ENCODE assay signal across 23 cellular contexts in genomic region chr7:90503379-90503778, GRCh38. TPM values are rescaled to one million over a fixed set of nuclear protein-coding genes. Genes with fewer than 3 reads are reported as not detected.
DNase-seq lines count a peak whose midpoint lies in the region; ATAC-seq and TF ChIP-seq lines count a peak whose summit lies in the region.
"Had no signal": no experiment of that assay in that cellular context is flagged by ENCODE, and none has a peak within 500 bp of the region (broad histone marks: within the 10 kb centered on the region; RNA-seq: fewer than 3 reads in every experiment).

No MANE protein-coding gene starts in this region.

- no peaks in the 10 kb centered on the region for H3K79me2 ChIP-seq in hepatocyte

- no peaks in the 10 kb centered on the region for H3K4me1 ChIP-seq in hepatocyte (ENCODE audit: insufficient read depth)
- no peaks in the 10 kb centered on the region for H3K4me1 ChIP-seq in testis
- H3K4me1 ChIP-seq: Caco-2, Peyer's patch, SJCRH30 had no signal

- no peak overlapping the region for H3K27ac ChIP-seq in hepatocyte
- no peak overlapping the region for H3K27ac ChIP-seq in testis
- H3K27ac ChIP-seq: GM23248, Peyer's patch, SJCRH30 had no signal

- intact Hi-C loops in testis (cut with DNase I; ENCODE audit: low total_unique reads) = no loop called here

- H4K20me1 ChIP-seq in hepatocyte (ENCODE audit: insufficient read depth, poor library complexity, severe bottlenecking) = no peaks in the 10 kb centered on the region

- H3K36me3 Mint-ChIP-seq in activated T-helper 17 cell treated with anti-CD3 and anti-CD28 coated beads, Interleukin-2, amount 50 U/mL, for 72 hours (ENCODE audit: low read depth) = no peaks in the 10 kb centered on the region
- H3K36me3 Mint-ChIP-seq: T-cell had no signal

- WGBS in hepatocyte (ENCODE audit: low lambda C conversion rate, missing lambda C conversion rate) = 100% methylated on average over 1 of the region's 1 CpG
- WGBS in testis, 2 donors = 81 to 97% methylated on average over 1 of the region's 1 CpG

- H3K4me3 ChIP-seq in hepatocyte = no peak overlapping the region
- no peak overlapping the region for H3K4me3 ChIP-seq in testis
- H3K4me3 ChIP-seq: GM23248, Peyer's patch, SJCRH30 had no signal

- no peaks in the 10 kb centered on the region for H3K27me3 Mint-ChIP-seq in activated T-helper 17 cell treated with anti-CD3 and anti-CD28 coated beads, Interleukin-2, amount 50 U/mL, for 72 hours
- H3K27me3 Mint-ChIP-seq: CD4-positive, alpha-beta T cell; T-cell had no signal

- no peak for TF ChIP-seq CTCF in hepatocyte (IDR thresholded peaks at IDR 0.05; ENCODE audit: poor library complexity)
- no peak for TF ChIP-seq CTCF in testis (IDR thresholded peaks at IDR 0.05)

- H3K9me2 ChIP-seq in hepatocyte (replicated peaks; ENCODE audit: insufficient read depth) = no peaks in the 10 kb centered on the region

- no peaks in the 10 kb centered on the region for H3K36me3 ChIP-seq in hepatocyte (replicated peaks; ENCODE audit: insufficient read depth, low read depth)
- H3K36me3 ChIP-seq in testis (ENCODE audit: low read depth, missing control alignments) = no peaks in the 10 kb centered on the region
- H3K36me3 ChIP-seq: Peyer's patch, SJCRH30 had no signal

- TF ChIP-seq POLR2A in testis (IDR thresholded peaks at IDR 0.05) = no peak

- no peaks in the 10 kb centered on the region for H3K9me3 Mint-ChIP-seq in activated T-helper 17 cell treated with anti-CD3 and anti-CD28 coated beads, Interleukin-2, amount 50 U/mL, for 72 hours
- H3K9me3 Mint-ChIP-seq: CD4-positive, alpha-beta T cell; H9; T-cell had no signal

- DNase-seq in renal cortical epithelial cell (ENCODE audit: low read depth) (peak; percentile 22), hepatocyte (ENCODE audit: low spot score) (no peak), testis (no peak)
- DNase-seq: Caco-2; CD4-positive, alpha-beta T cell; GM23248; H9; Kasumi-1; NCI-H1694 treated with DMSO at 0.1 percent for 48 hours; NCI-H446; NCI-H526; Peyer's patch; SJCRH30; T-cell had no signal

- H3K4me3 Mint-ChIP-seq in activated T-helper 17 cell treated with anti-CD3 and anti-CD28 coated beads, Interleukin-2, amount 50 U/mL, for 72 hours = no peak overlapping the region
- H3K4me3 Mint-ChIP-seq: CD4-positive, alpha-beta T cell; H9; T-cell had no signal

- ATAC-seq in GM18907 (IDR thresholded peaks at IDR 0.05; ENCODE audit: unreplicated experiment) (peak; percentile 74), GM19468 (IDR thresholded peaks at IDR 0.05; ENCODE audit: extremely low read depth, unreplicated experiment) (peak; percentile 42), HG03139 (IDR thresholded peaks at IDR 0.05; ENCODE audit: unreplicated experiment) (peak; percentile 54)
- no peak for ATAC-seq in activated T-helper 17 cell treated with anti-CD3 and anti-CD28 coated beads, Interleukin-2, amount 50 U/mL, for 72 hours (replicated peaks)
- ATAC-seq: T-cell had no signal

- H3K27me3 ChIP-seq in hepatocyte (no peaks in the 10 kb centered on the region), testis (no peaks in the 10 kb centered on the region)
- H3K27me3 ChIP-seq: Peyer's patch, SJCRH30 had no signal

- H3K4me1 Mint-ChIP-seq in activated T-helper 17 cell treated with anti-CD3 and anti-CD28 coated beads, Interleukin-2, amount 50 U/mL, for 72 hours = no peaks in the 10 kb centered on the region
- H3K4me1 Mint-ChIP-seq: T-cell had no signal

- no peak overlapping the region for H3K4me2 ChIP-seq in hepatocyte

- H2AFZ ChIP-seq in hepatocyte = no peak overlapping the region
- H2AFZ ChIP-seq: GM23248 had no signal

- no peak overlapping the region for H3K27ac Mint-ChIP-seq in activated T-helper 17 cell treated with anti-CD3 and anti-CD28 coated beads, Interleukin-2, amount 50 U/mL, for 72 hours
- H3K27ac Mint-ChIP-seq: CD4-positive, alpha-beta T cell; H9; T-cell had no signal

- H3K9me3 ChIP-seq in hepatocyte (ENCODE audit: low read depth) (no peaks in the 10 kb centered on the region), testis (no peaks in the 10 kb centered on the region)
- H3K9me3 ChIP-seq: Caco-2, Peyer's patch, SJCRH30 had no signal

RNA-seq across cellular contexts. Expression of gene PTTG1IP2, which starts 33.9 kb away (rescaled TPM):
- total RNA-seq in renal cortical epithelial cell (not detected in 2 replicates), hepatocyte (not detected in 2 replicates), testis (1 to 10 TPM; 5.8 to 8.0 TPM)
- polyA plus RNA-seq in hepatocyte (0.63 TPM in 1 of 2 replicates, not detected in the other), testis (ENCODE audit: insufficient read depth, low read depth, low replicate concordance) (13.1 TPM)
- not detected for total RNA-seq in activated T-helper 17 cell treated with anti-CD3 and anti-CD28 coated beads, Interleukin-2, amount 50 U/mL, for 72 hours
- total RNA-seq: A673; Caco-2; CD4-positive, alpha-beta T cell; G401; GM23248; H9; MCF 10A; OCI-LY7; Peyer's patch; SJCRH30; T-cell had no signal
- polyA plus RNA-seq: BJ, GM23248 had no signal
